In genomic region chr9:129866373-129867137, GRCh38 we compare ENCODE assay signal across 12 cellular contexts. TPM values are rescaled to one million over a fixed set of nuclear protein-coding genes. Genes with fewer than 3 reads are reported as not detected.
DNase-seq lines count a peak whose midpoint lies in the region; ATAC-seq, FAIRE-seq and TF ChIP-seq lines count a peak whose summit lies in the region.
"Had no signal": no experiment of that assay in that cellular context is flagged by ENCODE, and none has a peak within 500 bp of the region (broad histone marks: within the 10 kb centered on the region; RNA-seq: fewer than 3 reads in every experiment).

No MANE protein-coding gene starts in this region.

- H3K27me3 ChIP-seq in spleen (replicated peaks in 1 of 7) = no peaks in the 10 kb centered on the region
- no peaks in the 10 kb centered on the region for H3K27me3 ChIP-seq in small intestine (ENCODE audit: control insufficient read depth in 2 of 2, insufficient read depth in 2 of 2, low read length in 2 of 2)

- intact Hi-C loops in activated CD4-positive, alpha-beta T cell treated with anti-CD3 and anti-CD28 coated beads, Interleukin-2, amount 10 ng/mL, durations not matched to agents 24 days and 14 days (cut with micrococcal nuclease) = no loop called here
- intact Hi-C loops in spleen (cut with DNase I; ENCODE audit: low total_unique reads) = no loop called here

- no peak for ATAC-seq in activated naive CD8-positive, alpha-beta T cell treated with anti-CD3 and anti-CD28 coated beads, Interleukin-2, amount 50 U/mL, for 24 hours
- ATAC-seq: SK-N-SH treated with all-trans-retinoic acid at 6 μM for 48 hours had no signal

- no peak for TF ChIP-seq POLR2A in spleen (IDR thresholded peaks at IDR 0.05)

- peak overlapping the region in 2 of 3 donors; percentile 73 to 91 for H3K27ac Mint-ChIP-seq in IgD-negative memory B cell
- peak overlapping the region; percentile 89 for H3K27ac Mint-ChIP-seq in activated CD4-positive, alpha-beta T cell treated with anti-CD3 and anti-CD28 coated beads, Interleukin-2, amount 10 ng/mL, durations not matched to agents 24 days and 14 days
- H3K27ac Mint-ChIP-seq in activated naive CD8-positive, alpha-beta T cell treated with anti-CD3 and anti-CD28 coated beads, Interleukin-2, amount 50 U/mL, for 24 hours = peak overlapping the region; percentile 89

- no peak overlapping the region for H3K4me3 Mint-ChIP-seq in IgD-negative memory B cell
- peak overlapping the region; percentile 38 for H3K4me3 Mint-ChIP-seq in activated CD4-positive, alpha-beta T cell treated with anti-CD3 and anti-CD28 coated beads, Interleukin-2, amount 10 ng/mL, durations not matched to agents 24 days and 14 days
- H3K4me3 Mint-ChIP-seq in activated naive CD8-positive, alpha-beta T cell treated with anti-CD3 and anti-CD28 coated beads, Interleukin-2, amount 50 U/mL, for 24 hours = peak overlapping the region; percentile 1

- H3K4me3 ChIP-seq in spleen (no peak overlapping the region), coronary artery (no peak overlapping the region), small intestine (ENCODE audit: low read depth in 1 of 2, low read length in 2 of 2) (no peak overlapping the region)

- no peaks in the 10 kb centered on the region for H3K9me3 ChIP-seq in spleen
- H3K9me3 ChIP-seq in small intestine (ENCODE audit: control insufficient read depth, low read depth) = no peaks in the 10 kb centered on the region

- H3K27ac ChIP-seq in spleen (peak overlapping the region; percentile 15 to 91 (median 46)), coronary artery (no peak overlapping the region), small intestine (ENCODE audit: low read depth in 1 of 2, low read length in 1 of 2) (peak overlapping the region in 1 of 2 donors; percentile 22)

- peaks cover 5% of the 10 kb centered on the region for H3K36me3 Mint-ChIP-seq in IgD-negative memory B cell
- peaks cover 47% of the 10 kb centered on the region for H3K36me3 Mint-ChIP-seq in activated CD4-positive, alpha-beta T cell treated with anti-CD3 and anti-CD28 coated beads, Interleukin-2, amount 10 ng/mL, durations not matched to agents 24 days and 14 days (ENCODE audit: low read depth)
- H3K36me3 Mint-ChIP-seq in activated naive CD8-positive, alpha-beta T cell treated with anti-CD3 and anti-CD28 coated beads, Interleukin-2, amount 50 U/mL, for 24 hours (ENCODE audit: low read depth) = peaks cover 31% of the 10 kb centered on the region

- H3K9me3 Mint-ChIP-seq in IgD-negative memory B cell = no peaks in the 10 kb centered on the region
- H3K9me3 Mint-ChIP-seq in activated CD4-positive, alpha-beta T cell treated with anti-CD3 and anti-CD28 coated beads, Interleukin-2, amount 10 ng/mL, durations not matched to agents 24 days and 14 days = no peaks in the 10 kb centered on the region
- H3K9me3 Mint-ChIP-seq in activated naive CD8-positive, alpha-beta T cell treated with anti-CD3 and anti-CD28 coated beads, Interleukin-2, amount 50 U/mL, for 24 hours = no peaks in the 10 kb centered on the region

- H3K4me1 ChIP-seq in spleen = peaks cover 0 to 92% (median 48%) of the 10 kb centered on the region in 6 donors
- no peaks in the 10 kb centered on the region for H3K4me1 ChIP-seq in small intestine (ENCODE audit: control insufficient read depth in 2 of 2, insufficient read depth in 1 of 2, low read depth in 1 of 2, low read length in 1 of 2)

- peaks cover 0 to 95% (median 21%) of the 10 kb centered on the region in 6 donors for H3K36me3 ChIP-seq in spleen
- H3K36me3 ChIP-seq in small intestine (ENCODE audit: control insufficient read depth in 2 of 2, insufficient read depth in 2 of 2, low read length in 2 of 2) = peaks cover 2 to 3% of the 10 kb centered on the region in 2 donors

- no peak for FAIRE-seq in small intestine (lab: Jason Lieb, UNC)
- FAIRE-seq: colon, GM12891 had no signal

- H3K4me1 Mint-ChIP-seq in IgD-negative memory B cell = peaks cover 4 to 15% (median 6%) of the 10 kb centered on the region in 3 donors
- H3K4me1 Mint-ChIP-seq in activated CD4-positive, alpha-beta T cell treated with anti-CD3 and anti-CD28 coated beads, Interleukin-2, amount 10 ng/mL, durations not matched to agents 24 days and 14 days = peaks cover 70% of the 10 kb centered on the region
- peaks cover 79% of the 10 kb centered on the region for H3K4me1 Mint-ChIP-seq in activated naive CD8-positive, alpha-beta T cell treated with anti-CD3 and anti-CD28 coated beads, Interleukin-2, amount 50 U/mL, for 24 hours

- H3K27me3 Mint-ChIP-seq in IgD-negative memory B cell = no peaks in the 10 kb centered on the region
- no peaks in the 10 kb centered on the region for H3K27me3 Mint-ChIP-seq in activated CD4-positive, alpha-beta T cell treated with anti-CD3 and anti-CD28 coated beads, Interleukin-2, amount 10 ng/mL, durations not matched to agents 24 days and 14 days
- no peaks in the 10 kb centered on the region for H3K27me3 Mint-ChIP-seq in activated naive CD8-positive, alpha-beta T cell treated with anti-CD3 and anti-CD28 coated beads, Interleukin-2, amount 50 U/mL, for 24 hours

- WGBS in spleen, 5 donors = 63 to 75% (median 68%) methylated on average over 16 to 17 of the region's 17 CpGs
- WGBS in small intestine, 3 donors = 79 to 81% (median 79%) methylated on average over 17 of the region's 17 CpGs

- TF ChIP-seq CTCF in spleen (IDR thresholded peaks at IDR 0.05 in 8 of 11, conservative IDR thresholded peaks at IDR 0.05 in 3 of 11) (no peak), coronary artery (IDR thresholded peaks at IDR 0.05) (no peak), GM10266 (IDR thresholded peaks at IDR 0.05; ENCODE audit: control insufficient read depth, insufficient read depth, low read depth, missing control alignments) (no peak)

- DNase-seq in activated CD4-positive, alpha-beta T cell treated with anti-CD3 and anti-CD28 coated beads, Interleukin-2, amount 10 ng/mL, durations not matched to agents 24 days and 14 days = peak; percentile 86
- DNase-seq in activated naive CD8-positive, alpha-beta T cell treated with anti-CD3 and anti-CD28 coated beads, Interleukin-2, amount 50 U/mL, for 24 hours = peak; percentile 37
- DNase-seq in spleen (no peak), coronary artery (ENCODE audit: low spot score) (no peak), GM10266 (ENCODE audit: extremely low spot score) (no peak), small intestine (no peak)
- DNase-seq: NCI-H1048, NCI-H69 had no signal

RNA-seq across cellular contexts. Expression of gene USP20, which starts 31.3 kb away (rescaled TPM):
- polyA plus RNA-seq in IgD-negative memory B cell = 24.5 TPM
- total RNA-seq in activated CD4-positive, alpha-beta T cell treated with anti-CD3 and anti-CD28 coated beads, Interleukin-2, amount 10 ng/mL, durations not matched to agents 24 days and 14 days = 44.3 and 47.2 TPM in 2 replicates
- 10 to 100 TPM; 29.7 to 55.3 (median 39.4) TPM for total RNA-seq in spleen
- polyA plus RNA-seq in spleen = 10 to 100 TPM; 38.1 to 83.7 (median 67.6) TPM
- 10 to 100 TPM; 16.9 to 47.0 (median 23.9) TPM for polyA plus RNA-seq in small intestine

RNA-seq across cellular contexts. Expression of gene C9orf78, which starts 31.5 kb away (rescaled TPM):
- polyA plus RNA-seq in IgD-negative memory B cell = 119 TPM
- 59.9 and 60.9 TPM in 2 replicates for total RNA-seq in activated CD4-positive, alpha-beta T cell treated with anti-CD3 and anti-CD28 coated beads, Interleukin-2, amount 10 ng/mL, durations not matched to agents 24 days and 14 days
- 100 to 1,000 TPM in 1 of 7 donors, 10 to 100 TPM in 6; 35.6 to 105 (median 47.3) TPM for total RNA-seq in spleen
- polyA plus RNA-seq in spleen = 10 to 100 TPM; 51.5 to 68.9 (median 66.3) TPM
- polyA plus RNA-seq in small intestine = 10 to 100 TPM; 58.3 to 62.6 (median 60.5) TPM

RNA-seq across cellular contexts. Expression of gene TOR1A, which starts 42.6 kb away (rescaled TPM):
- polyA plus RNA-seq in IgD-negative memory B cell = 56.8 TPM
- 55.1 and 60.5 TPM in 2 replicates for total RNA-seq in activated CD4-positive, alpha-beta T cell treated with anti-CD3 and anti-CD28 coated beads, Interleukin-2, amount 10 ng/mL, durations not matched to agents 24 days and 14 days
- 10 to 100 TPM; 27.7 to 49.5 (median 32.5) TPM for total RNA-seq in spleen
- polyA plus RNA-seq in spleen = 10 to 100 TPM; 13.3 to 20.0 (median 16.5) TPM
- polyA plus RNA-seq in small intestine = 10 to 100 TPM; 16.3 to 29.4 (median 16.8) TPM

Comparison
In these comparisons a context has a peak if more than half of its experiments do, and no peak if none do; other contexts are left out.
1. H3K4me3 Mint-ChIP-seq: peak in activated CD4-positive, alpha-beta T cell treated with anti-CD3 and anti-CD28 coated beads, Interleukin-2, amount 10 ng/mL, durations not matched to agents 24 days and 14 days (single experiment) and activated naive CD8-positive, alpha-beta T cell treated with anti-CD3 and anti-CD28 coated beads, Interleukin-2, amount 50 U/mL, for 24 hours (single experiment); none in IgD-negative memory B cell (0 of 4).
2. DNase-seq: peak in activated CD4-positive, alpha-beta T cell treated with anti-CD3 and anti-CD28 coated beads, Interleukin-2, amount 10 ng/mL, durations not matched to agents 24 days and 14 days (single experiment) and activated naive CD8-positive, alpha-beta T cell treated with anti-CD3 and anti-CD28 coated beads, Interleukin-2, amount 50 U/mL, for 24 hours (single experiment); none in spleen (single experiment), coronary artery (single experiment), GM10266 (single experiment) and small intestine (single experiment).
3. H3K27ac ChIP-seq: peak in spleen (8 of 8); none in coronary artery (0 of 2).
4. Peak in every context shown above with its lines, with median percentiles within 50 percentile points of each other: H3K27ac Mint-ChIP-seq.